ENCODE assay signal across 11 cellular contexts in the genomic region with DNA sequence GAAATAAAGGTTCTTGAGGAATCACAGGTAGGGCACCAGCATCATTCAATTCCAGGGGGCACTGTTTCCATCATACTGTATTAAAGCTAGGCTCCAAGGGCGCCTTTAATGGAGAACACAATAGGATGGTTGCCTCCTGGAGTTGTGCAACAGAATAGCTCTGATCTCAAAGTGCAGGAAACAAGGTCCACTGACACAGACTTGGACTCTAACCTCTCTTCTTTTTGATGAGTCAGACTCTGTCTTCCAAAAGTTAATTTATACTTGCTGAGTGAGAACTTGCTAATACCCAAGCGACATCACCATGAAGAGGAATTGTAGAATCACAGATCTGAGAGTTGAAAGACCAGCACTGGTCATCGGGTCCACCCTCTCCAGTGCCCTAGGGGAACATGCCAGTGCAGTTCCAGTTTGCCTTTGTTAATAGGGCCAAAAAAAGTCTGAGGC.
A peak's percentile ranks its signal among the peaks of the same experiment; 100 is the strongest.
DNase-seq lines count a peak whose midpoint lies in the region; ATAC-seq, FAIRE-seq and TF ChIP-seq lines count a peak whose summit lies in the region.
"Had no signal": no experiment of that assay in that cellular context is flagged by ENCODE, and none has a peak within 500 bp of the region (broad histone marks: within the 10 kb centered on the region; RNA-seq: fewer than 3 reads in every experiment).

No MANE protein-coding gene starts in this region.

- H3K36me3 ChIP-seq in OCI-LY1 (ENCODE audit: insufficient read depth, low read length) (no peaks in the 10 kb centered on the region), esophagus squamous epithelium (no peaks in the 10 kb centered on the region), psoas muscle (ENCODE audit: insufficient read depth in 1 of 2, low read depth in 1 of 2) (no peaks in the 10 kb centered on the region), neuronal stem cell (replicated peaks in 1 of 2; ENCODE audit: control insufficient read depth in 2 of 2, insufficient read depth in 2 of 2, low read length in 2 of 2) (no peaks in the 10 kb centered on the region)

- no peak overlapping the region for H2BK120ac ChIP-seq in neuronal stem cell (ENCODE audit: low read depth, low read length)

- WGBS in esophagus squamous epithelium, 2 donors, result 41 to 47% methylated on average over 3 of the region's 3 CpGs
- WGBS in psoas muscle, 3 donors, result 51 to 60% (median 59%) methylated on average over 3 of the region's 3 CpGs
- no CpG with 5 or more reads among the region's 3 CpGs for WGBS in neuronal stem cell (ENCODE audit: extremely low coverage in 2 of 2, insufficient read length in 2 of 2, insufficient replicate concordance in 1 of 2), 2 donors

- no peak overlapping the region for H3K4ac ChIP-seq in neuronal stem cell (ENCODE audit: low read length)

- no peaks in the 10 kb centered on the region for H3K4me1 ChIP-seq in OCI-LY1 (ENCODE audit: insufficient read depth, low read length, severe bottlenecking)
- H3K4me1 ChIP-seq in esophagus squamous epithelium, result peaks cover 17 to 74% (median 61%) of the 10 kb centered on the region in 3 donors
- H3K4me1 ChIP-seq in psoas muscle, result no peaks in the 10 kb centered on the region
- H3K4me1 ChIP-seq in neuronal stem cell (ENCODE audit: control insufficient read depth in 2 of 2, insufficient read depth in 1 of 2, low read depth in 1 of 2, low read length in 2 of 2), result peaks cover 1 to 11% of the 10 kb centered on the region in 2 donors

- H3K27ac ChIP-seq in C4-2B (no peak overlapping the region), OCI-LY1 (ENCODE audit: low read depth, low read length, poor library complexity, severe bottlenecking) (no peak overlapping the region), esophagus squamous epithelium (peak overlapping the region; percentile 83 to 94 (median 92)), psoas muscle (peak overlapping the region; percentile 55), neuronal stem cell (replicated peaks; ENCODE audit: low read length) (no peak overlapping the region)

- peak; percentile 19 to 58 (median 44) for ATAC-seq in psoas muscle

- no peak for FAIRE-seq in GM12891 (lab: Jason Lieb, UNC)

- no peak overlapping the region for H3K23ac ChIP-seq in neuronal stem cell (ENCODE audit: low read depth, low read length, poor library complexity)

- H2BK15ac ChIP-seq in neuronal stem cell (ENCODE audit: low read length), result no peak overlapping the region

- H3K27me3 ChIP-seq in OCI-LY1 (ENCODE audit: insufficient read depth, low read length), result no peaks in the 10 kb centered on the region
- H3K27me3 ChIP-seq in esophagus squamous epithelium, result no peaks in the 10 kb centered on the region
- no peaks in the 10 kb centered on the region for H3K27me3 ChIP-seq in psoas muscle (ENCODE audit: insufficient read depth in 3 of 3, low read length in 2 of 3)
- H3K27me3 ChIP-seq in neuronal stem cell (ENCODE audit: control insufficient read depth in 3 of 3, insufficient read depth in 3 of 3, low read depth in 1 of 3, low read length in 3 of 3), result no peaks in the 10 kb centered on the region

- H4K20me1 ChIP-seq in OCI-LY1 (ENCODE audit: insufficient read depth, low read length), result no peaks in the 10 kb centered on the region

- no peak overlapping the region for H3K4me2 ChIP-seq in OCI-LY1 (ENCODE audit: low read length)
- no peak overlapping the region for H3K4me2 ChIP-seq in neuronal stem cell (ENCODE audit: insufficient read depth, low read length, poor library complexity, severe bottlenecking)

- no peak overlapping the region for H3K18ac ChIP-seq in neuronal stem cell (ENCODE audit: low read length)

- no peaks in the 10 kb centered on the region for H3F3A ChIP-seq in OCI-LY1 (ENCODE audit: insufficient read depth, low read length)

- no peak overlapping the region for H4K91ac ChIP-seq in neuronal stem cell (ENCODE audit: low read depth, low read length, poor library complexity)

- H3K4me3 ChIP-seq in OCI-LY1 (ENCODE audit: low read depth, low read length, poor library complexity, severe bottlenecking) (no peak overlapping the region), esophagus squamous epithelium (no peak overlapping the region), psoas muscle (no peak overlapping the region), neuronal stem cell (ENCODE audit: low read length in 2 of 2) (no peak overlapping the region)

- H4K8ac ChIP-seq in neuronal stem cell (ENCODE audit: low read depth, low read length), result no peak overlapping the region

- intact Hi-C loops in esophagus squamous epithelium (cut with DNase I), result no loop called here
- intact Hi-C loops in psoas muscle (cut with DNase I), result no loop called here

- H3K9me2 ChIP-seq in OCI-LY1 (ENCODE audit: low read depth, low read length), result no peaks in the 10 kb centered on the region

- no peak overlapping the region for H2BK12ac ChIP-seq in neuronal stem cell (ENCODE audit: low read length)

- H2AFZ ChIP-seq in OCI-LY1 (ENCODE audit: low read length), result no peak overlapping the region
- H2AFZ ChIP-seq in neuronal stem cell (ENCODE audit: low read length), result no peak overlapping the region

- TF ChIP-seq POLR2A in esophagus squamous epithelium (IDR thresholded peaks at IDR 0.05) (no peak), GM12891 (IDR thresholded peaks at IDR 0.05; ENCODE audit: low read depth, low read length) (no peak)

- H3K79me1 ChIP-seq in neuronal stem cell (ENCODE audit: low read depth, low read length), result no peaks in the 10 kb centered on the region

- H3K9ac ChIP-seq in OCI-LY1 (ENCODE audit: low read length) (no peak overlapping the region), neuronal stem cell (ENCODE audit: low read depth, low read length, poor library complexity) (no peak overlapping the region)

- H2AK5ac ChIP-seq in neuronal stem cell (ENCODE audit: low read depth, low read length), result no peak overlapping the region

- no peak for DNase-seq in esophagus squamous epithelium (lab: John Stamatoyannopoulos, UW)
- DNase-seq in psoas muscle, result no peak
- no peak for DNase-seq in GM12891 (ENCODE audit: insufficient read length, low spot score)
- no peak for DNase-seq in HuH-7.5 (ENCODE audit: low spot score)
- no peak for DNase-seq in neuronal stem cell (ENCODE audit: low spot score)
- DNase-seq in SHP77 (lab: John Stamatoyannopoulos, UW), result no peak
- DNase-seq: activated effector memory CD4-positive, alpha-beta T cell treated with anti-CD3 and anti-CD28 coated beads, Interleukin-2, amount 50 U/mL, for 16 hours; NCI-H748 treated with DMSO at 0.1 percent for 48 hours; nephron progenitor cell had no signal

- no peak overlapping the region for H2BK5ac ChIP-seq in neuronal stem cell (ENCODE audit: low read length)

- 0 out of 2 replicates have a peak, but pooled peaks have one; percentile 6 for TF ChIP-seq CTCF in C4-2B (conservative IDR thresholded peaks at IDR 0.05)
- TF ChIP-seq CTCF in OCI-LY1 (IDR thresholded peaks at IDR 0.05; ENCODE audit: low read length), result peak; percentile 11; the same call in 1 of the 2 replicates
- TF ChIP-seq CTCF in esophagus squamous epithelium (IDR thresholded peaks at IDR 0.05), result peak in 2 of 6 experiments; percentile 17 to 35
- TF ChIP-seq CTCF in psoas muscle (IDR thresholded peaks at IDR 0.05), result no peak

- no peaks in the 10 kb centered on the region for H3K9me3 ChIP-seq in OCI-LY1 (ENCODE audit: low read length)
- H3K9me3 ChIP-seq in esophagus squamous epithelium, result no peaks in the 10 kb centered on the region
- H3K9me3 ChIP-seq in psoas muscle, result no peaks in the 10 kb centered on the region
- H3K9me3 ChIP-seq in neuronal stem cell (replicated peaks in 1 of 2; ENCODE audit: control insufficient read depth in 2 of 2, insufficient read depth in 1 of 2, low read depth in 1 of 2, low read length in 2 of 2), result no peaks in the 10 kb centered on the region

- no peak overlapping the region for H3K14ac ChIP-seq in neuronal stem cell (ENCODE audit: low read length)

- H3K79me2 ChIP-seq in OCI-LY1 (ENCODE audit: insufficient read depth, low read length), result no peaks in the 10 kb centered on the region

TF ChIP-seq in GM12891, 5 proteins besides CTCF, POLR2A, EP300 and RAD21:
- TF ChIP-seq SPI1 (IDR thresholded peaks at IDR 0.05; ENCODE audit: low read depth, low read length) (no peak), PAX5 (IDR thresholded peaks at IDR 0.05; ENCODE audit: insufficient read depth, low read length, severe bottlenecking) (no peak), POU2F2 (IDR thresholded peaks at IDR 0.05; ENCODE audit: low read depth, low read length) (no peak), POLR2AphosphoS5 (IDR thresholded peaks at IDR 0.05; ENCODE audit: low read depth, low read length) (no peak), TAF1 (IDR thresholded peaks at IDR 0.05; ENCODE audit: low read depth, low read length) (no peak)

Comparison
In these comparisons a context has a peak if more than half of its experiments do, and no peak if none do; other contexts are left out.
1. H3K27ac ChIP-seq: peak in esophagus squamous epithelium (4 of 4) and psoas muscle (single experiment); none in C4-2B (single experiment), OCI-LY1 (single experiment) and neuronal stem cell (single experiment).